8 cellular contexts compared by ENCODE assay signal in the genomic region with DNA sequence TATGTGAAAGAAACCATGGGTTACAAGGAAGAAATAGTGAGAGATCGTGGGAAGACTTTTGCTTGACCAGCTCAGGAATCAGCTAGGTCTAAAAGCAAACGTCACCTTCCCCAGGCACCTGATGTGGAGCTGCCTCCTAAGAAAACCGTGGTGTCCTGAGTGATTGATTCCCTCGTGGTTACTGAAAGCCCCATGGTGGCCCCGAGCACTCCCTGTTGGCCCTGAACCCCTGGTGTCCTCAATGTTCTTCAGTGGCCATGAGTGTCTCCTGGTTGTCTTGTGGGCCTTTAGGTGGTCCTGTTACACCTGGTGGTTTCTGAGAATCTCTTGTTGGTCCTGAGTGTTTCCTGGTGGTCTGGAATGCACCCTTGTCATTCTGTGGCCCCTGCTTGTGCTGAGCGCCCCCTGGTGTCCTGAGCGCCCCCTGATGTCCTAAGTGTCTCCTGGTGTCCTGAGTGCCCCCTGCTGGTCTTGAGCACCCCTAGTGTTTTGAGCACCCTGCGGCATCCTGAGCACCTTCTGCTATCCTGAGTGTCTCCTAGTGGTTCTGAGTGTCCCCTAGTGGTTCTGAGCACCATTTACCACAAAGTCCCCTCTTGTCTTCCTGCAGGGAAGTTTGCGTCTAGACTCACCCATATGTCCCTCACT.
DNase-seq lines count a peak whose midpoint lies in the region; ATAC-seq and TF ChIP-seq lines count a peak whose summit lies in the region.

No MANE protein-coding gene starts in this region.

- no TSS peak for BruUV-seq in HCT116 (replicated peaks; lab: Mats Ljungman, UMichigan)

- no peaks in the 10 kb centered on the region for H3K79me2 ChIP-seq in HCT116 (ENCODE audit: insufficient read depth, low read length)

- H3K9ac ChIP-seq in HCT116 (ENCODE audit: low read length): no peak overlapping the region

- H3K9me3 ChIP-seq in CD8-positive, alpha-beta T cell (ENCODE audit: low read length): no peaks in the 10 kb centered on the region
- H3K9me3 ChIP-seq in HCT116 (ENCODE audit: control insufficient read depth in 1 of 2, insufficient read depth in 1 of 2, low read depth in 1 of 2, low read length in 2 of 2) (no peaks in the 10 kb centered on the region; a peak in 1 of 4 replicates), SJCRH30 (replicated peaks) (no peaks in the 10 kb centered on the region)

- H3K9me3 Mint-ChIP-seq in CD8-positive, alpha-beta T cell: no peaks in the 10 kb centered on the region
- H3K9me3 Mint-ChIP-seq in naive B cell: no peaks in the 10 kb centered on the region

- H4K20me1 ChIP-seq in HCT116 (ENCODE audit: insufficient read depth): no peaks in the 10 kb centered on the region

- no peaks in the 10 kb centered on the region for H3K4me1 ChIP-seq in CD8-positive, alpha-beta T cell (ENCODE audit: insufficient read depth, low read length)
- H3K4me1 ChIP-seq in HCT116 (ENCODE audit: control insufficient read depth in 1 of 2, insufficient read depth in 2 of 2, low read length in 2 of 2) (no peaks in the 10 kb centered on the region), SJCRH30 (no peaks in the 10 kb centered on the region)

- RAD21 ChIA-PET in HCT116 (lab: Charles Lee; ENCODE audit: low non-redundant PET in 1 of 2, low total read pairs in 2 of 2, uncharacterized antibody in 2 of 2, unreplicated experiment in 2 of 2): no interaction called here

- peak; percentile 58 to 85 (median 80) for DNase-seq in CD8-positive, alpha-beta T cell
- peak; percentile 36 for DNase-seq in HCT116 (ENCODE audit: low read depth, low spot score)
- peak; percentile 66 to 74 for DNase-seq in SJCRH30
- peak; percentile 72 for DNase-seq in activated gamma-delta T cell treated with anti-CD3 and anti-CD28 coated beads, Interleukin-2, amount 50 U/mL, for 16 hours (ENCODE audit: low read depth)
- DNase-seq in naive B cell: peak; percentile 57
- DNase-seq in occipital lobe (lab: John Stamatoyannopoulos, UW): no peak
- DNase-seq in NCI-H2029 (lab: John Stamatoyannopoulos, UW): no peak
- no peak for DNase-seq in medulla oblongata (ENCODE audit: extremely low spot score)

- no peak overlapping the region for H3K27ac Mint-ChIP-seq in CD8-positive, alpha-beta T cell
- no peak overlapping the region for H3K27ac Mint-ChIP-seq in naive B cell

- peak; percentile 99 for ATAC-seq in CD8-positive, alpha-beta T cell
- ATAC-seq in HCT116 (peak; percentile 87), naive B cell (ENCODE audit: low read depth in 2 of 2) (peak; percentile 95 to 96)

- CTCF ChIA-PET in CD8-positive, alpha-beta T cell (lab: Charles Lee): interaction anchor here (0.7 to 1.9 kb wide), 9 partner anchors 9 to 505 kb away, joined by 3 to 7 read pairs (median 4); no protein-coding TSS in a partner anchor
- CTCF ChIA-PET in HCT116 (lab: Charles Lee): no interaction called here

- H3K27me3 Mint-ChIP-seq in CD8-positive, alpha-beta T cell (ENCODE audit: low read depth): peaks cover 10% of the 10 kb centered on the region
- H3K27me3 Mint-ChIP-seq in naive B cell: no peaks in the 10 kb centered on the region

- H3K36me3 ChIP-seq in CD8-positive, alpha-beta T cell (ENCODE audit: insufficient read depth, low read length): no peaks in the 10 kb centered on the region
- H3K36me3 ChIP-seq in HCT116 (ENCODE audit: control insufficient read depth in 1 of 2, insufficient read depth in 2 of 2, low read length in 2 of 2) (no peaks in the 10 kb centered on the region), SJCRH30 (no peaks in the 10 kb centered on the region)

- H3K27me3 ChIP-seq in CD8-positive, alpha-beta T cell (ENCODE audit: insufficient read depth, low read length): no peaks in the 10 kb centered on the region
- H3K27me3 ChIP-seq in HCT116 (ENCODE audit: insufficient read depth, low read length) (no peaks in the 10 kb centered on the region), SJCRH30 (peaks cover 4% of the 10 kb centered on the region; the same call in 1 of the 2 replicates)

- H2AFZ ChIP-seq in HCT116 (ENCODE audit: low read depth, low read length, poor library complexity, severe bottlenecking): no peak overlapping the region

- H3K36me3 Mint-ChIP-seq in CD8-positive, alpha-beta T cell: no peaks in the 10 kb centered on the region
- no peaks in the 10 kb centered on the region for H3K36me3 Mint-ChIP-seq in naive B cell

- H3K4me3 Mint-ChIP-seq in CD8-positive, alpha-beta T cell: no peak overlapping the region
- H3K4me3 Mint-ChIP-seq in naive B cell: peak overlapping the region in 7 of 8 donors; percentile 37 to 81 (median 56)

- no peak overlapping the region for H3K27ac ChIP-seq in CD8-positive, alpha-beta T cell (ENCODE audit: low read depth, low read length)
- H3K27ac ChIP-seq in HCT116 (ENCODE audit: low read depth, low read length): no peak overlapping the region
- no peak overlapping the region for H3K27ac ChIP-seq in SJCRH30

- H3K4me2 ChIP-seq in HCT116 (ENCODE audit: low read length): no peak overlapping the region

- no peaks in the 10 kb centered on the region for H3K4me1 Mint-ChIP-seq in CD8-positive, alpha-beta T cell (ENCODE audit: low read depth)
- H3K4me1 Mint-ChIP-seq in naive B cell: peaks cover 12 to 17% (median 15%) of the 10 kb centered on the region in 3 donors

- TF ChIP-seq CTCF in CD8-positive, alpha-beta T cell (IDR thresholded peaks at IDR 0.05): peak; percentile 52
- peak; percentile 60 to 98 (median 74) for TF ChIP-seq CTCF in HCT116 (IDR thresholded peaks at IDR 0.05 in 2 of 3, conservative IDR thresholded peaks at IDR 0.05 in 1 of 3; ENCODE audit: borderline replicate concordance in 1 of 3, insufficient read depth in 1 of 3, low read depth in 2 of 3, low read length in 2 of 3)

- TF ChIP-seq RAD21 in HCT116 (IDR thresholded peaks at IDR 0.05; ENCODE audit: low read depth): peak; percentile 29; the same call in 1 of the 2 replicates

- no peak for TF ChIP-seq POLR2A in HCT116 (IDR thresholded peaks at IDR 0.05; ENCODE audit: borderline replicate concordance, extremely low read depth, insufficient read depth, insufficient read length)

- H3K9me2 ChIP-seq in HCT116 (ENCODE audit: insufficient read depth): no peaks in the 10 kb centered on the region

- POLR2A ChIA-PET in CD8-positive, alpha-beta T cell (lab: Charles Lee): no interaction called here
- POLR2A ChIA-PET in HCT116 (lab: Charles Lee): no interaction called here

- H3K4me3 ChIP-seq in CD8-positive, alpha-beta T cell (ENCODE audit: low read depth, low read length): no peak overlapping the region
- H3K4me3 ChIP-seq in HCT116 (replicated peaks in 1 of 2; ENCODE audit: low read depth in 1 of 2, low read length in 2 of 2): no peak overlapping the region
- no peak overlapping the region for H3K4me3 ChIP-seq in SJCRH30

- intact Hi-C loops in CD8-positive, alpha-beta T cell (cut with DNase I, micrococcal nuclease): loop anchor here in 1 of 2 experiments (5.0 kb wide), 1 partner anchor 368 kb away; no protein-coding TSS in a partner anchor
- intact Hi-C loops in HCT116 (cut with micrococcal nuclease): no loop called here

TF ChIP-seq in HCT116, 20 proteins besides CTCF, POLR2A, EP300 and RAD21 (continues in another document):
- TF ChIP-seq SP1 (IDR thresholded peaks at IDR 0.05; ENCODE audit: low read depth) (no peak), ZNF274 (IDR thresholded peaks at IDR 0.05; ENCODE audit: low read depth, low read length) (no peak), FOSL1 (IDR thresholded peaks at IDR 0.05; ENCODE audit: low read depth) (no peak), POLR2AphosphoS5 (IDR thresholded peaks at IDR 0.05; ENCODE audit: low read depth, low read length) (no peak), EZH2 (IDR thresholded peaks at IDR 0.05) (no peak), ZFX (IDR thresholded peaks at IDR 0.05) (no peak), EGR1 (IDR thresholded peaks at IDR 0.05; ENCODE audit: low read depth) (no peak), EZH2phosphoT487 (IDR thresholded peaks at IDR 0.05; ENCODE audit: borderline replicate concordance) (no peak)
- TF ChIP-seq, protein P1, sequence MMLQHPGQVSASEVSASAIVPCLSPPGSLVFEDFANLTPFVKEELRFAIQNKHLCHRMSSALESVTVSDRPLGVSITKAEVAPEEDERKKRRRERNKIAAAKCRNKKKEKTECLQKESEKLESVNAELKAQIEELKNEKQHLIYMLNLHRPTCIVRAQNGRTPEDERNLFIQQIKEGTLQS (IDR thresholded peaks at IDR 0.05): no peak
- TF ChIP-seq, protein P2, sequence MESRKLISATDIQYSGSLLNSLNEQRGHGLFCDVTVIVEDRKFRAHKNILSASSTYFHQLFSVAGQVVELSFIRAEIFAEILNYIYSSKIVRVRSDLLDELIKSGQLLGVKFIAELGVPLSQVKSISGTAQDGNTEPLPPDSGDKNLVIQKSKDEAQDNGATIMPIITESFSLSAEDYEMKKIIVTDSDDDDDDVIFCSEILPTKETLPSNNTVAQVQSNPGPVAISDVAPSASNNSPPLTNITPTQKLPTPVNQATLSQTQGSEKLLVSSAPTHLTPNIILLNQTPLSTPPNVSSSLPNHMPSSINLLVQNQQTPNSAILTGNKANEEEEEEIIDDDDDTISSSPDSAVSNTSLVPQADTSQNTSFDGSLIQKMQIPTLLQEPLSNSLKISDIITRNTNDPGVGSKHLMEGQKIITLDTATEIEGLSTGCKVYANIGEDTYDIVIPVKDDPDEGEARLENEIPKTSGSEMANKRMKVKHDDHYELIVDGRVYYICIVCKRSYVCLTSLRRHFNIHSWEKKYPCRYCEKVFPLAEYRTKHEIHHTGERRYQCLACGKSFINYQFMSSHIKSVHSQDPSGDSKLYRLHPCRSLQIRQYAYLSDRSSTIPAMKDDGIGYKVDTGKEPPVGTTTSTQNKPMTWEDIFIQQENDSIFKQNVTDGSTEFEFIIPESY (IDR thresholded peaks at IDR 0.05; ENCODE audit: extremely low read depth, insufficient replicate concordance, low read length): no peak

Comparison
In these comparisons a context has a peak if more than half of its experiments do, and no peak if none do; other contexts are left out.
1. DNase-seq: peak in CD8-positive, alpha-beta T cell (7 of 7), HCT116 (single experiment), SJCRH30 (2 of 2), activated gamma-delta T cell treated with anti-CD3 and anti-CD28 coated beads, Interleukin-2, amount 50 U/mL, for 16 hours (single experiment) and naive B cell (single experiment); none in occipital lobe (single experiment), NCI-H2029 (single experiment) and medulla oblongata (single experiment).
2. Peak in every context shown above with its lines, with median percentiles within 50 percentile points of each other: ATAC-seq.